8 cellular contexts compared by ENCODE assay signal in the genomic region with DNA sequence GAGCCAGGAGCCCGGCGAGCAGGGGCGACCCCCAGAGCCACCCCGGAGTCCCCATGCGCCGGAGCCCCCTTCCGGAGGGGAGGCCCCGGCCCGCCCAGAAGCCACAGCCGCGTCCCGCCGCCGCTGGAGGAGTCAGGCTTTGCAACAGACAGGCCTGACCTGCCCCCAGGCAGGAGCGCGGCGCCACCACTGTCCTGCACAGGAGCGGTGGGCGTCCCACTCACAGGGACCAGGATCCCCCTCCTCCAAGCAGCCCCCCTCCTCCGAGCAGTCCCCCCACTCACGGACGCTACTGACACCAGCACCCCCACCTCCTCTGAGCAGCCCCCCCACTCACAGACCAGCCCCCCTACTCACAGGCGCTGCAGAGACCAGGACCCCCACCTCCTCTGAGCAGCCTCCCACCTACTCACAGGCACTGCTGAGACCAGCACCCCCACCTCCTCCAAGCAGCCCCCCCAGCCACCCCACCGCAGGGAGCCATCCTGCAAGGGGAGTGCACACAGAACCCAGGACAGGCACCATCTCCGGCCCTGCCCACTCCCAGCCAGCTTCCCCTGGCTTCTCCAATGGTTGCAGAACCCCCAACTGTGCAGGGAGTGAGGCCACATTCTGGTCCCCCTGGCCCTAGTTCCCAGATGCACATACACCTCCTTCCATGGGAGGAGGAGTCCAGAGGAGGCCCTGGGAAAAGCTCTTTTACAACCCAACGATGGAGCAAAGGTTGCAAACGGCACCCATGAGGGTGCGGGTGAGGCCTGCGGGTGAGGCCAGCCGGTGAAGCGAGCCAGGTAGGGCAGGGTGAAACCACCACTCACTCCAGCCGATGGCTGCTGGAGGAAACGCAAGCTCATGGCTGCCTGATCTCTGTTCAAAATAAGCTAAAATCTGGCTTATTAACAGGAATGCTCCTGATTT.
DNase-seq lines count a peak whose midpoint lies in the region; FAIRE-seq and TF ChIP-seq lines count a peak whose summit lies in the region.

No MANE protein-coding gene starts in this region.

- dilution Hi-C loops in keratinocyte (cut with MboI; ENCODE audit: extremely low pct_ligation_motif_present, low sequenced_read_pairs), result no loop called here

- intact Hi-C loops in activated naive CD4-positive, alpha-beta T cell treated with anti-CD3 and anti-CD28 coated beads for 36 hours (cut with micrococcal nuclease), result loop anchor here (5.0 kb wide), 1 partner anchor 113 kb away; a partner anchor contains a TSS

- H3K27ac ChIP-seq in angular gyrus (ENCODE audit: low read depth, low read length) (peak overlapping the region; percentile 24), keratinocyte (ENCODE audit: control insufficient read depth, insufficient read depth, low read length) (peak overlapping the region; percentile 68)

- H3K27me3 ChIP-seq in keratinocyte (ENCODE audit: control insufficient read depth, extremely low read depth, insufficient read depth, low read length), result no peaks in the 10 kb centered on the region

- peak overlapping the region; percentile 36 for H2AFZ ChIP-seq in keratinocyte (ENCODE audit: control insufficient read depth, low read length)

- no peaks in the 10 kb centered on the region for H3K79me2 ChIP-seq in keratinocyte (ENCODE audit: control insufficient read depth, insufficient read depth, low read length)

- H3K9ac ChIP-seq in keratinocyte (ENCODE audit: control insufficient read depth, extremely low read depth, insufficient read depth, low read length), result peak overlapping the region; percentile 64

- H3K27ac Mint-ChIP-seq in activated naive CD4-positive, alpha-beta T cell treated with anti-CD3 and anti-CD28 coated beads for 36 hours, result peak overlapping the region; percentile 65

- peaks cover 38% of the 10 kb centered on the region for H3K4me1 ChIP-seq in keratinocyte (ENCODE audit: control insufficient read depth, extremely low read depth, insufficient read depth, low read length)

- H3K4me2 ChIP-seq in keratinocyte (ENCODE audit: control insufficient read depth, extremely low read depth, insufficient read depth, low read depth, low read length), result peak overlapping the region; percentile 97

- CTCF ChIA-PET in activated naive CD4-positive, alpha-beta T cell treated with anti-CD3 and anti-CD28 coated beads for 36 hours (lab: Charles Lee), result interaction anchor here (1.1 to 1.3 kb wide), 2 partner anchors 12 to 78 kb away, joined by 5 to 10 read pairs; no protein-coding TSS in a partner anchor

- peak overlapping the region; percentile 51 to 54 (median 54) for H3K4me3 ChIP-seq in keratinocyte (ENCODE audit: control insufficient read depth in 2 of 3, extremely low read depth in 1 of 3, insufficient read depth in 2 of 3, low read depth in 1 of 3, low read length in 3 of 3)

- H3K4me1 Mint-ChIP-seq in activated naive CD4-positive, alpha-beta T cell treated with anti-CD3 and anti-CD28 coated beads for 36 hours (ENCODE audit: low read depth), result peaks cover 42% of the 10 kb centered on the region

- no peaks in the 10 kb centered on the region for H3K9me3 Mint-ChIP-seq in activated naive CD4-positive, alpha-beta T cell treated with anti-CD3 and anti-CD28 coated beads for 36 hours

- no peaks in the 10 kb centered on the region for H4K20me1 ChIP-seq in keratinocyte (ENCODE audit: control insufficient read depth, extremely low read depth, insufficient read depth, low read length)

- TF ChIP-seq CTCF in keratinocyte (optimal IDR thresholded peaks at IDR 0.05 in 1 of 3, IDR thresholded peaks at IDR 0.05 in 1 of 3, conservative IDR thresholded peaks at IDR 0.05 in 1 of 3; ENCODE audit: extremely low read depth in 1 of 3, insufficient read depth in 2 of 3, low read length in 3 of 3) (peak in 1 of 3 experiments; percentile 8), GM20000 (IDR thresholded peaks at IDR 0.05; ENCODE audit: extremely low read depth, missing control alignments) (no peak)

- H3K36me3 ChIP-seq in keratinocyte (ENCODE audit: control insufficient read depth in 2 of 2, extremely low read depth in 1 of 2, insufficient read depth in 2 of 2, low read length in 2 of 2), result no peaks in the 10 kb centered on the region

- no peaks in the 10 kb centered on the region for H3K9me1 ChIP-seq in keratinocyte (ENCODE audit: control insufficient read depth, extremely low read depth, insufficient read depth, low read length)

- FAIRE-seq in keratinocyte (lab: Jason Lieb, UNC), result no peak

- H3K36me3 Mint-ChIP-seq in activated naive CD4-positive, alpha-beta T cell treated with anti-CD3 and anti-CD28 coated beads for 36 hours (ENCODE audit: low read depth), result no peaks in the 10 kb centered on the region

- peak; percentile 68 for DNase-seq in activated naive CD4-positive, alpha-beta T cell treated with anti-CD3 and anti-CD28 coated beads for 36 hours
- DNase-seq in activated naive CD4-positive, alpha-beta T cell treated with Interleukin-2 at 50 U/mL for 16 hours, result no peak
- peak; percentile 37 for DNase-seq in NCI-H2171 (lab: John Stamatoyannopoulos, UW)
- no peak for DNase-seq in keratinocyte (ENCODE audit: low read depth, low spot score)
- peak; percentile 55 for DNase-seq in stimulated activated CD4-positive, alpha-beta T cell treated with anti-CD3 and anti-CD28 coated beads, Interleukin-4, amount 100 ng/mL, for 1 hour
- no peak for DNase-seq in GM20000 (ENCODE audit: low spot score)
- no peak for DNase-seq in NCI-H187 (lab: John Stamatoyannopoulos, UW)

- H3K9me3 ChIP-seq in keratinocyte (ENCODE audit: control insufficient read depth, low read depth, low read length), result no peaks in the 10 kb centered on the region

- no peaks in the 10 kb centered on the region for H3K27me3 Mint-ChIP-seq in activated naive CD4-positive, alpha-beta T cell treated with anti-CD3 and anti-CD28 coated beads for 36 hours (ENCODE audit: low read depth)

- peak overlapping the region; percentile 73 for H3K4me3 Mint-ChIP-seq in activated naive CD4-positive, alpha-beta T cell treated with anti-CD3 and anti-CD28 coated beads for 36 hours

Comparison
In these comparisons a context has a peak if more than half of its experiments do, and no peak if none do; other contexts are left out.
1. DNase-seq: peak in activated naive CD4-positive, alpha-beta T cell treated with anti-CD3 and anti-CD28 coated beads for 36 hours (single experiment), NCI-H2171 (single experiment) and stimulated activated CD4-positive, alpha-beta T cell treated with anti-CD3 and anti-CD28 coated beads, Interleukin-4, amount 100 ng/mL, for 1 hour (single experiment); none in activated naive CD4-positive, alpha-beta T cell treated with Interleukin-2 at 50 U/mL for 16 hours (single experiment), keratinocyte (single experiment), GM20000 (single experiment) and NCI-H187 (0 of 2).